ENCODE assay signal across 8 cellular contexts in genomic region chr4:54233128-54233696, GRCh38. TPM values are rescaled to one million over a fixed set of nuclear protein-coding genes. Genes with fewer than 3 reads are reported as not detected.
A peak's percentile ranks its signal among the peaks of the same experiment; 100 is the strongest.
DNase-seq lines count a peak whose midpoint lies in the region; ATAC-seq, FAIRE-seq and TF ChIP-seq lines count a peak whose summit lies in the region.

No MANE protein-coding gene starts in this region.

- ATAC-seq in HG02588 (IDR thresholded peaks at IDR 0.05; ENCODE audit: unreplicated experiment) (peak; percentile 87), T-helper 17 cell (peak; percentile 88), left ventricle myocardium superior (peak; percentile 82), psoas muscle (peak; percentile 91 to 94 (median 94))

- peak; percentile 85 for TF ChIP-seq CTCF in GM12872 (IDR thresholded peaks at IDR 0.05; ENCODE audit: insufficient read depth, low read depth, low read length)
- TF ChIP-seq CTCF in psoas muscle (IDR thresholded peaks at IDR 0.05), result peak; percentile 82

- peaks cover 6% of the 10 kb centered on the region for H3K36me3 Mint-ChIP-seq in T-helper 17 cell (ENCODE audit: low read depth)

- H3K4me3 Mint-ChIP-seq in T-helper 17 cell, result peak overlapping the region; percentile 89

- peaks cover 28% of the 10 kb centered on the region for H3K4me1 ChIP-seq in psoas muscle

- WGBS in psoas muscle, 3 donors, result 0 to 1% (median 1%) methylated on average over 33 to 59 of the region's 59 CpGs

- intact Hi-C loops in left ventricle myocardium superior (cut with micrococcal nuclease) (no loop called here), psoas muscle (cut with DNase I) (loop anchor here (5.0 to 10.0 kb wide), 6 partner anchors 326 to 1858 kb away; no protein-coding TSS in a partner anchor)

- H3K4me1 Mint-ChIP-seq in T-helper 17 cell, result peaks cover 15% of the 10 kb centered on the region

- H3K9me3 ChIP-seq in T-helper 17 cell (ENCODE audit: control insufficient read depth, low read length, poor library complexity, severe bottlenecking), result no peaks in the 10 kb centered on the region
- H3K9me3 ChIP-seq in psoas muscle, result no peaks in the 10 kb centered on the region

- no peaks in the 10 kb centered on the region for H3K36me3 ChIP-seq in psoas muscle (ENCODE audit: insufficient read depth in 1 of 2, low read depth in 1 of 2)

- H3K27me3 Mint-ChIP-seq in T-helper 17 cell, result peaks cover 76% of the 10 kb centered on the region

- H3K27ac Mint-ChIP-seq in T-helper 17 cell, result peak overlapping the region; percentile 21

- peak overlapping the region; percentile 70 for H3K4me3 ChIP-seq in psoas muscle

- no peak overlapping the region for H3K27ac ChIP-seq in psoas muscle

- DNase-seq in NCI-H1092 (lab: John Stamatoyannopoulos, UW) (peak; percentile 66), T-helper 17 cell (peak; percentile 43 to 59 (median 47)), amniotic stem cell (lab: John Stamatoyannopoulos, UW) (peak; percentile 71), left ventricle myocardium superior (peak; percentile 91), psoas muscle (peak; percentile 88 to 92), urothelium cell line (ENCODE audit: low spot score) (peak; percentile 93)

- FAIRE-seq in urothelium cell line (lab: Jason Lieb, UNC), result peak; percentile 96

- peaks cover 0 to 48% (median 27%) of the 10 kb centered on the region in 3 donors for H3K27me3 ChIP-seq in psoas muscle (ENCODE audit: insufficient read depth in 3 of 3, low read length in 2 of 3)

RNA-seq across cellular contexts. Expression of gene PDGFRA, which starts 4.1 kb away (rescaled TPM):
- under 1 TPM in 1 of 2 donors, not detected in 1; 0.63 TPM for total RNA-seq in T-helper 17 cell
- total RNA-seq in left ventricle myocardium superior, result 21.6 TPM
- 10 to 100 TPM; 12.9 to 32.6 (median 19.2) TPM for total RNA-seq in psoas muscle
- 1 to 10 TPM; 3.1 to 5.1 (median 3.6) TPM for polyA plus RNA-seq in psoas muscle

Comparison
In these comparisons a context has a peak if more than half of its experiments do, and no peak if none do; other contexts are left out.
1. RNA of gene PDGFRA, which starts 4.1 kb away (total RNA-seq): 12.9 to 32.6 TPM in psoas muscle and 21.6 TPM in left ventricle myocardium superior (single experiment); 0.63 TPM in T-helper 17 cell; every median in the first group is over 4 times any median in the second.
2. Peak in every context shown above with its lines, with median percentiles within 50 percentile points of each other: ATAC-seq and DNase-seq.